ENCODE assay signal across 8 cellular contexts in the genomic region with DNA sequence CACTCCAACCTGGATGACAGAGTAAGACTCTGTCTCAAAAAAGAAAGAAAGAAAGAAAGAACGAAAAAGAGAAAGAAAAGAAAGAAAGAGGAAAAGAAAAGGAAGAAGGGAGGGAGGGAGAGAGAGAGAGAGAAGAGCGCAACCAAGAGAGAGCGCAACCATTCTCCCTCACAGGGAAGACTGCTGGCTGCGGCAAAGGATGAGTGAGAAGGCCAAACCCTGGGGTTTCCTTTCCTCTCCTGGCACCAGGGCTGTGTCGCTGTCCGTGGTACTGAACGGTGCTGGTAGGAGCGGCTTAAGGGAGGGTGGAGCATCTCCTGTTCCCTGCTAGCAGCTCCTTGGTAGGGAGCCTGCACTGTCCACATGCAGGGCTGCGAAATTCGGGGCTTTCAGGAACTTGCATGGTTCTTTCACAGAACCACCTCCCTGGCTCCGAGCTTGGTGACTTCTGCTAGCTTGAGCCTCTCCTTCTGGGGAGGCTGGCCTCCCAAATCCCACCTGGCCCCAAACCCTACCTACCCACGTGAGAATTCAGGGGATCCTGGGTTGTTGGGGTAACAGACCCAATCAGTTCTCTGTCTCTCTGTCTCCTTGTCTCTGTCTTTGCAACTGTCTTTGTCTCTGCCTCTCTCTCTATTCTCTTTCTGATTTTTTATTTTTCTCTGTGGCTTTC. TPM values are rescaled to one million over a fixed set of nuclear protein-coding genes. Genes with fewer than 3 reads are reported as not detected.
A peak's percentile ranks its signal among the peaks of the same experiment; 100 is the strongest.
DNase-seq lines count a peak whose midpoint lies in the region; TF ChIP-seq lines count a peak whose summit lies in the region.

No MANE protein-coding gene starts in this region.

- peaks cover 5% of the 10 kb centered on the region for H3K27me3 Mint-ChIP-seq in brain

- DNase-seq in AG09319 (ENCODE audit: extremely low read depth, low read depth) (peak; percentile 52), HS-5 (ENCODE audit: low read depth) (peak; percentile 23), UCSD-AML1 (lab: John Stamatoyannopoulos, UW; ENCODE audit: unreplicated experiment) (peak; percentile 81), iris pigment epithelial cell (ENCODE audit: low read depth) (peak; percentile 81), occipital lobe (lab: John Stamatoyannopoulos, UW) (no peak), NCI-H1092 (lab: John Stamatoyannopoulos, UW) (no peak)
- DNase-seq in stimulated activated CD4-positive, alpha-beta T cell treated with anti-CD3 and anti-CD28 coated beads, Interleukin-2, amount 100 ng/mL, for 48 hours, result peak; percentile 62 to 64

- no peaks in the 10 kb centered on the region for H3K36me3 Mint-ChIP-seq in brain

- peaks cover 28% of the 10 kb centered on the region for H3K4me1 Mint-ChIP-seq in brain

- TF ChIP-seq CTCF in AG09319 (IDR thresholded peaks at IDR 0.05; ENCODE audit: low read depth, low read length) (no peak), brain (conservative IDR thresholded peaks at IDR 0.05) (no peak)

- H3K4me3 Mint-ChIP-seq in brain, result peak overlapping the region in 2 of 5 experiments; percentile 23 to 33

- peak overlapping the region in 3 of 5 experiments; percentile 27 to 43 (median 38) for H3K27ac Mint-ChIP-seq in brain

- peaks cover 1 to 16% (median 10%) of the 10 kb centered on the region in 5 experiments for H3K9me3 Mint-ChIP-seq in brain

RNA-seq across cellular contexts. Expression of gene ZNRF4, which starts 51.1 kb away (rescaled TPM):
- polyA plus RNA-seq in brain (ENCODE audit: insufficient read depth, low read depth, low replicate concordance), result not detected
- not detected for total RNA-seq in occipital lobe

Comparison
In these comparisons a context has a peak if more than half of its experiments do, and no peak if none do; other contexts are left out.
1. DNase-seq: peak in AG09319 (single experiment), HS-5 (single experiment), UCSD-AML1 (single experiment), iris pigment epithelial cell (single experiment) and stimulated activated CD4-positive, alpha-beta T cell treated with anti-CD3 and anti-CD28 coated beads, Interleukin-2, amount 100 ng/mL, for 48 hours (2 of 2); none in occipital lobe (single experiment) and NCI-H1092 (single experiment).